Comparison of ENCODE assay signal across 10 cellular contexts in genomic region chr1:157994704-157995540, GRCh38. TPM values are rescaled to one million over a fixed set of nuclear protein-coding genes. Genes with fewer than 3 reads are reported as not detected.
DNase-seq lines count a peak whose midpoint lies in the region; ATAC-seq and TF ChIP-seq lines count a peak whose summit lies in the region.
"Had no signal": no experiment of that assay in that cellular context is flagged by ENCODE, and none has a peak within 500 bp of the region (broad histone marks: within the 10 kb centered on the region; RNA-seq: fewer than 3 reads in every experiment).

No MANE protein-coding gene starts in this region.

- intact Hi-C loops in activated CD4-positive, alpha-beta T cell treated with anti-CD3 and anti-CD28 coated beads for 36 hours (cut with DNase I, micrococcal nuclease), result no loop called here

- H3K27ac Mint-ChIP-seq in activated CD4-positive, alpha-beta T cell treated with anti-CD3 and anti-CD28 coated beads for 36 hours, result no peak overlapping the region
- H3K27ac Mint-ChIP-seq in activated CD4-positive, alpha-beta T cell treated with anti-CD3 and anti-CD28 coated beads, Interleukin-2, amount 10 ng/mL, durations not matched to agents 7 days and 5 days, result no peak overlapping the region
- H3K27ac Mint-ChIP-seq in chondrocyte (ENCODE audit: unreplicated experiment), result peak overlapping the region; percentile 91
- no peak overlapping the region for H3K27ac Mint-ChIP-seq in memory B cell
- H3K27ac Mint-ChIP-seq in type B pancreatic cell, result peak overlapping the region; percentile 27

- CTCF ChIA-PET in activated CD4-positive, alpha-beta T cell treated with anti-CD3 and anti-CD28 coated beads for 36 hours (lab: Charles Lee), result interaction anchor here (1.6 kb wide), 1 partner anchor 126 kb away, joined by 4 read pairs; no protein-coding TSS in a partner anchor
- CTCF ChIA-PET in activated CD4-positive, alpha-beta T cell treated with anti-CD3 and anti-CD28 coated beads, Interleukin-2, amount 10 ng/mL, durations not matched to agents 7 days and 5 days (lab: Charles Lee), result no interaction called here

- H3K9me3 Mint-ChIP-seq in activated CD4-positive, alpha-beta T cell treated with anti-CD3 and anti-CD28 coated beads for 36 hours (ENCODE audit: low read depth), result no peaks in the 10 kb centered on the region
- no peaks in the 10 kb centered on the region for H3K9me3 Mint-ChIP-seq in activated CD4-positive, alpha-beta T cell treated with anti-CD3 and anti-CD28 coated beads, Interleukin-2, amount 10 ng/mL, durations not matched to agents 7 days and 5 days
- H3K9me3 Mint-ChIP-seq in chondrocyte (ENCODE audit: low read depth) (no peaks in the 10 kb centered on the region), memory B cell (no peaks in the 10 kb centered on the region), type B pancreatic cell (no peaks in the 10 kb centered on the region)

- peaks cover 6% of the 10 kb centered on the region for H3K4me1 Mint-ChIP-seq in activated CD4-positive, alpha-beta T cell treated with anti-CD3 and anti-CD28 coated beads for 36 hours
- peaks cover 9% of the 10 kb centered on the region for H3K4me1 Mint-ChIP-seq in activated CD4-positive, alpha-beta T cell treated with anti-CD3 and anti-CD28 coated beads, Interleukin-2, amount 10 ng/mL, durations not matched to agents 7 days and 5 days
- H3K4me1 Mint-ChIP-seq in chondrocyte (ENCODE audit: low read depth) (peaks cover 73% of the 10 kb centered on the region), memory B cell (peaks cover 14% of the 10 kb centered on the region), type B pancreatic cell (ENCODE audit: unreplicated experiment) (peaks cover 47% of the 10 kb centered on the region)

- ATAC-seq in activated CD4-positive, alpha-beta T cell treated with anti-CD3 and anti-CD28 coated beads for 36 hours, result peak; percentile 21
- ATAC-seq in memory B cell (ENCODE audit: low read depth) (no peak), GM18498 (IDR thresholded peaks at IDR 0.05; ENCODE audit: unreplicated experiment) (no peak)

- no peak for DNase-seq in activated CD4-positive, alpha-beta T cell treated with anti-CD3 and anti-CD28 coated beads for 36 hours
- DNase-seq in activated CD4-positive, alpha-beta T cell treated with anti-CD3 and anti-CD28 coated beads, Interleukin-2, amount 10 ng/mL, durations not matched to agents 7 days and 5 days, result no peak
- DNase-seq in chondrocyte (ENCODE audit: low spot score) (no peak), memory B cell (ENCODE audit: low spot score in 2 of 2) (no peak), type B pancreatic cell (ENCODE audit: extremely low spot score, unreplicated experiment) (no peak), activated gamma-delta T cell (lab: John Stamatoyannopoulos, UW) (no peak), SKM-1 (lab: John Stamatoyannopoulos, UW; ENCODE audit: unreplicated experiment) (no peak)
- DNase-seq: activated effector memory CD4-positive, alpha-beta T cell treated with anti-CD3 and anti-CD28 coated beads, Interleukin-2, amount 50 U/mL, for 16 hours; NCI-H1694 had no signal

- POLR2A ChIA-PET in activated CD4-positive, alpha-beta T cell treated with anti-CD3 and anti-CD28 coated beads for 36 hours (lab: Charles Lee), result no interaction called here
- POLR2A ChIA-PET in activated CD4-positive, alpha-beta T cell treated with anti-CD3 and anti-CD28 coated beads, Interleukin-2, amount 10 ng/mL, durations not matched to agents 7 days and 5 days (lab: Charles Lee), result no interaction called here

- peaks cover 37% of the 10 kb centered on the region for H3K27me3 Mint-ChIP-seq in activated CD4-positive, alpha-beta T cell treated with anti-CD3 and anti-CD28 coated beads for 36 hours
- H3K27me3 Mint-ChIP-seq in activated CD4-positive, alpha-beta T cell treated with anti-CD3 and anti-CD28 coated beads, Interleukin-2, amount 10 ng/mL, durations not matched to agents 7 days and 5 days, result peaks cover 51% of the 10 kb centered on the region
- H3K27me3 Mint-ChIP-seq in chondrocyte (ENCODE audit: low read depth) (no peaks in the 10 kb centered on the region), memory B cell (peaks cover 26% of the 10 kb centered on the region), type B pancreatic cell (peaks cover 27% of the 10 kb centered on the region)

- H3K36me3 Mint-ChIP-seq in activated CD4-positive, alpha-beta T cell treated with anti-CD3 and anti-CD28 coated beads for 36 hours (ENCODE audit: low read depth), result no peaks in the 10 kb centered on the region
- H3K36me3 Mint-ChIP-seq in activated CD4-positive, alpha-beta T cell treated with anti-CD3 and anti-CD28 coated beads, Interleukin-2, amount 10 ng/mL, durations not matched to agents 7 days and 5 days (ENCODE audit: low read depth), result no peaks in the 10 kb centered on the region
- H3K36me3 Mint-ChIP-seq in chondrocyte (ENCODE audit: low read depth) (no peaks in the 10 kb centered on the region), memory B cell (no peaks in the 10 kb centered on the region), type B pancreatic cell (no peaks in the 10 kb centered on the region)

- H3K4me3 Mint-ChIP-seq in activated CD4-positive, alpha-beta T cell treated with anti-CD3 and anti-CD28 coated beads for 36 hours, result no peak overlapping the region
- no peak overlapping the region for H3K4me3 Mint-ChIP-seq in activated CD4-positive, alpha-beta T cell treated with anti-CD3 and anti-CD28 coated beads, Interleukin-2, amount 10 ng/mL, durations not matched to agents 7 days and 5 days
- H3K4me3 Mint-ChIP-seq in chondrocyte (ENCODE audit: unreplicated experiment), result peak overlapping the region; percentile 93
- peak overlapping the region; percentile 28 for H3K4me3 Mint-ChIP-seq in memory B cell
- peak overlapping the region; percentile 90 for H3K4me3 Mint-ChIP-seq in type B pancreatic cell

- no peak for TF ChIP-seq CTCF in chondrocyte (IDR thresholded peaks at IDR 0.05)
- TF ChIP-seq CTCF in type B pancreatic cell (conservative IDR thresholded peaks at IDR 0.05), result no peak

RNA-seq across cellular contexts. Expression of gene KIRREL1, which starts 1.5 kb away (rescaled TPM):
- total RNA-seq in activated CD4-positive, alpha-beta T cell treated with anti-CD3 and anti-CD28 coated beads for 36 hours, result under 1 TPM; 0.21 to 0.25 TPM
- total RNA-seq in activated CD4-positive, alpha-beta T cell treated with anti-CD3 and anti-CD28 coated beads, Interleukin-2, amount 10 ng/mL, durations not matched to agents 7 days and 5 days, result not detected
- total RNA-seq in chondrocyte (159 to 166 TPM (median 165 TPM) in 3 replicates), type B pancreatic cell (ENCODE audit: low replicate concordance) (15.0 and 51.6 TPM in 2 replicates)

Comparison
In these comparisons a context has a peak if more than half of its experiments do, and no peak if none do; other contexts are left out.
1. H3K27ac Mint-ChIP-seq: peak in chondrocyte (single experiment) and type B pancreatic cell (single experiment); none in activated CD4-positive, alpha-beta T cell treated with anti-CD3 and anti-CD28 coated beads for 36 hours (single experiment), activated CD4-positive, alpha-beta T cell treated with anti-CD3 and anti-CD28 coated beads, Interleukin-2, amount 10 ng/mL, durations not matched to agents 7 days and 5 days (single experiment) and memory B cell (single experiment).
2. H3K4me3 Mint-ChIP-seq: peak in chondrocyte (single experiment), memory B cell (single experiment) and type B pancreatic cell (single experiment); none in activated CD4-positive, alpha-beta T cell treated with anti-CD3 and anti-CD28 coated beads for 36 hours (single experiment) and activated CD4-positive, alpha-beta T cell treated with anti-CD3 and anti-CD28 coated beads, Interleukin-2, amount 10 ng/mL, durations not matched to agents 7 days and 5 days (single experiment).
3. RNA of gene KIRREL1, which starts 1.5 kb away (total RNA-seq): 159 to 166 TPM in chondrocyte and 15.0 to 51.6 TPM in type B pancreatic cell; 0.21 to 0.25 TPM in activated CD4-positive, alpha-beta T cell treated with anti-CD3 and anti-CD28 coated beads for 36 hours and not detected in activated CD4-positive, alpha-beta T cell treated with anti-CD3 and anti-CD28 coated beads, Interleukin-2, amount 10 ng/mL, durations not matched to agents 7 days and 5 days; every median in the first group is over 10 times any median in the second.